Comparison of ENCODE assay signal across 21 cellular contexts in the genomic region with DNA sequence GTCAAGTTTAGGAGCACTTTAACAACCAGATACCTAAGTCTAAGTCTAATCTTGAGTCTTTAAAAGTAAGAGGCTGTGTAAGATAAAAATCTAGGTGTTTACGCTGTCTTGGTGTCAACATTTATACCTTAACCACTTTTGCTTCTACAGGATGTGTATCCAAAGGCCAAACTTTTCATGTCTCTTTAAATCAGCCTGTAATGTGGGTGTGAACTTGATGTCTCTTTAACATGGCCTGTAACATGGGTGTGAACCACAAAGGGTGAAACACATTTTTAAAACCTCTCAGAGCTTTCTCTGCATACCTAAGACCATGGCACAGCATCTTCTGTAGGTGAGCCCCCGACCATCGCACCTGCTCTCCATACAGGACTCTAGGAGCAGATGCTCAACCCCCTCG.
"Had no signal": no experiment of that assay in that cellular context is flagged by ENCODE, and none has a peak within 500 bp of the region (broad histone marks: within the 10 kb centered on the region; RNA-seq: fewer than 3 reads in every experiment).

No MANE protein-coding gene starts in this region.

- ATAC-seq: esophagus mucosa, gastrocnemius medialis, heart left ventricle, left cardiac atrium, left lung, left ventricle myocardium superior, lower lobe of right lung, mucosa of descending colon had no signal

- H3K27ac Mint-ChIP-seq: endodermal cell, mesothelial cell of epicardium, naive B cell had no signal

- H3K27me3 Mint-ChIP-seq: naive B cell had no signal

- H3K4me1 Mint-ChIP-seq: endodermal cell, mesothelial cell of epicardium, naive B cell had no signal

- DNase-seq: dermis blood vessel endothelial cell; dorsolateral prefrontal cortex; effector CD4-positive, alpha-beta T cell; effector memory CD4-positive, alpha-beta T cell; endodermal cell; erythroblast; esophagus squamous epithelium; foreskin fibroblast; foreskin melanocyte; gastrocnemius medialis; heart left ventricle; hypothalamus; left cardiac atrium; left lung; left ventricle myocardium superior; lower lobe of right lung; mesenchymal stem cell; mucosa of descending colon; naive B cell had no signal

- H3K9me3 Mint-ChIP-seq: endodermal cell had no signal

- H3K4me3 Mint-ChIP-seq: endodermal cell, mesothelial cell of epicardium, naive B cell had no signal
